In genomic region chr14:33057585-33057984, GRCh38 we compare ENCODE assay signal across 22 cellular contexts.
A peak's percentile ranks its signal among the peaks of the same experiment; 100 is the strongest.
DNase-seq lines count a peak whose midpoint lies in the region; ATAC-seq and TF ChIP-seq lines count a peak whose summit lies in the region.
"Had no signal": no experiment of that assay in that cellular context is flagged by ENCODE, and none has a peak within 500 bp of the region (broad histone marks: within the 10 kb centered on the region; RNA-seq: fewer than 3 reads in every experiment).

No MANE protein-coding gene starts in this region.

- H3K27ac ChIP-seq in VCaP, result peak overlapping the region; percentile 53
- H3K27ac ChIP-seq: SJCRH30 had no signal

- H3K27ac Mint-ChIP-seq in stimulated activated effector memory CD8-positive, alpha-beta T cell treated with anti-CD3 and anti-CD28 coated beads, Interleukin-12 subunit alpha, Interleukin-12 subunit beta, amount 100 ng/mL, for 72 hours, result no peak overlapping the region
- H3K27ac Mint-ChIP-seq: CD8-positive, alpha-beta memory T cell; GM23338; T-cell; T-helper 2 cell treated with Interferon-gamma antibody and Interleukin-4, amounts not matched to agents 5 μg/mL and 100 μg/mL, for 36 hours had no signal

- peaks cover 23% of the 10 kb centered on the region for H3K9me3 Mint-ChIP-seq in stimulated activated effector memory CD8-positive, alpha-beta T cell treated with anti-CD3 and anti-CD28 coated beads, Interleukin-12 subunit alpha, Interleukin-12 subunit beta, amount 100 ng/mL, for 72 hours
- H3K9me3 Mint-ChIP-seq: GM23338; T-helper 2 cell treated with Interferon-gamma antibody and Interleukin-4, amounts not matched to agents 5 μg/mL and 100 μg/mL, for 36 hours had no signal

- TF ChIP-seq CTCF in VCaP (conservative IDR thresholded peaks at IDR 0.05), result no peak

- ATAC-seq in GM19351 (IDR thresholded peaks at IDR 0.05; ENCODE audit: unreplicated experiment), result no peak
- ATAC-seq in stimulated activated effector memory CD8-positive, alpha-beta T cell treated with anti-CD3 and anti-CD28 coated beads, Interleukin-12 subunit alpha, Interleukin-12 subunit beta, amount 100 ng/mL, for 72 hours, result no peak
- ATAC-seq: GM23338, Panc1, T-cell had no signal

- H3K36me3 Mint-ChIP-seq in stimulated activated effector memory CD8-positive, alpha-beta T cell treated with anti-CD3 and anti-CD28 coated beads, Interleukin-12 subunit alpha, Interleukin-12 subunit beta, amount 100 ng/mL, for 72 hours, result no peaks in the 10 kb centered on the region
- H3K36me3 Mint-ChIP-seq: CD8-positive, alpha-beta memory T cell; T-cell had no signal

- H3K4me3 Mint-ChIP-seq in stimulated activated effector memory CD8-positive, alpha-beta T cell treated with anti-CD3 and anti-CD28 coated beads, Interleukin-12 subunit alpha, Interleukin-12 subunit beta, amount 100 ng/mL, for 72 hours, result no peak overlapping the region
- H3K4me3 Mint-ChIP-seq: CD8-positive, alpha-beta memory T cell; GM23338; T-cell; T-helper 2 cell treated with Interferon-gamma antibody and Interleukin-4, amounts not matched to agents 5 μg/mL and 100 μg/mL, for 36 hours had no signal

- no peaks in the 10 kb centered on the region for H3K4me1 Mint-ChIP-seq in stimulated activated effector memory CD8-positive, alpha-beta T cell treated with anti-CD3 and anti-CD28 coated beads, Interleukin-12 subunit alpha, Interleukin-12 subunit beta, amount 100 ng/mL, for 72 hours
- H3K4me1 Mint-ChIP-seq: CD8-positive, alpha-beta memory T cell; T-cell had no signal

- peak; percentile 17 for DNase-seq in NCI-H2171 treated with DMSO at 0.1 percent for 48 hours (lab: John Stamatoyannopoulos, UW)
- DNase-seq in NCI-H2171 (lab: John Stamatoyannopoulos, UW), result no peak
- DNase-seq in DMS153 (lab: John Stamatoyannopoulos, UW), result peak; percentile 79
- peak; percentile 67 for DNase-seq in NCI-H2029 treated with DMSO at 0.1 percent for 48 hours (lab: John Stamatoyannopoulos, UW)
- DNase-seq in stimulated activated effector memory CD8-positive, alpha-beta T cell treated with anti-CD3 and anti-CD28 coated beads, Interleukin-12 subunit alpha, Interleukin-12 subunit beta, amount 100 ng/mL, for 72 hours (ENCODE audit: low spot score in 2 of 2), result no peak
- DNase-seq: AML-193; C1 segment of cervical spinal cord; CD8-positive, alpha-beta memory T cell; Kasumi-1; MM.1S; NCI-H1048; NCI-H1436 treated with DMSO at 0.1 percent for 48 hours; NCI-H345; NCI-H524; NK-92 treated with Interleukin-12 subunit alpha and Interleukin-12 subunit beta, amount 100 ng/mL, for 24 hours; SJCRH30; T-cell had no signal

Comparison
In these comparisons a context has a peak if more than half of its experiments do, and no peak if none do; other contexts are left out.
1. DNase-seq: peak in NCI-H2171 treated with DMSO at 0.1 percent for 48 hours (single experiment), DMS153 (single experiment) and NCI-H2029 treated with DMSO at 0.1 percent for 48 hours (single experiment); none in NCI-H2171 (single experiment) and stimulated activated effector memory CD8-positive, alpha-beta T cell treated with anti-CD3 and anti-CD28 coated beads, Interleukin-12 subunit alpha, Interleukin-12 subunit beta, amount 100 ng/mL, for 72 hours (0 of 2).